22 cellular contexts compared by ENCODE assay signal in the genomic region with DNA sequence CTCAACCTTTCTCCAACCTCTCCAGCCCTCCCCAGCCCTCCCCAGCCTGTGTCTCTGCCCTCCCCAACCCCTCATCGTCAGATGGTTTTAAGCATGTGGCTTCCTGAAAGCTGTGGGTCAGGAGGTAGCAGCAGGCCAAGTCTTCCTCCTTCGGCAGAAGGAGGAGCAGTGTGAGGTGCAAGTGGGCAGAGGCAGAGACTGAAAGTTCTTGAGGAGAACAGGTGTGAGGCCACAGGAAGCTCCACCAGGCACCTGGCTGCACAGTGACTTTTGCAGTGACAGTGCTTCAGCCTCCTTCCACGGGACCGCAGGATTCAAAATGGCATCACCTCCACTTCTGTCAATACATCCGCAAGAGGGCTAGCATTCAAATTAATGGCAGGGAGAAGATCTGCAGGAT.
DNase-seq lines count a peak whose midpoint lies in the region; ATAC-seq and TF ChIP-seq lines count a peak whose summit lies in the region.
"Had no signal": no experiment of that assay in that cellular context is flagged by ENCODE, and none has a peak within 500 bp of the region (broad histone marks: within the 10 kb centered on the region; RNA-seq: fewer than 3 reads in every experiment).

No MANE protein-coding gene starts in this region.

- H3K4ac ChIP-seq in trophoblast cell (ENCODE audit: low read depth, low read length), result no peak overlapping the region

- H3K79me1 ChIP-seq in trophoblast cell (ENCODE audit: low read length), result no peaks in the 10 kb centered on the region

- peaks cover 35% of the 10 kb centered on the region for H3K4me1 Mint-ChIP-seq in activated T-cell treated with anti-CD3 and anti-CD28 coated beads, Interleukin-2, amount 50 U/mL, for 4 hours (ENCODE audit: low read depth)
- H3K4me1 Mint-ChIP-seq in activated T-cell treated with anti-CD3 and anti-CD28 coated beads, Interleukin-2, amount 50 U/mL, for 72 hours (ENCODE audit: low read depth), result peaks cover 42% of the 10 kb centered on the region

- no peaks in the 10 kb centered on the region for H4K20me1 ChIP-seq in Loucy (ENCODE audit: insufficient read depth, low read length, poor library complexity, severe bottlenecking)
- H4K20me1 ChIP-seq: BLaER1 treated with 17β-estradiol and CSF1 and Interleukin-3, amounts not matched to agents 10 nM and 100 nM had no signal

- no peak overlapping the region for H4K12ac ChIP-seq in trophoblast cell (ENCODE audit: low read depth, low read length)

- no peak overlapping the region for H4K91ac ChIP-seq in trophoblast cell (ENCODE audit: low read depth, low read length)

- H3K79me2 ChIP-seq in Loucy (ENCODE audit: insufficient read depth, low read length), result no peaks in the 10 kb centered on the region
- H3K79me2 ChIP-seq in trophoblast cell (ENCODE audit: control insufficient read depth, insufficient read depth, low read length, poor library complexity), result no peaks in the 10 kb centered on the region

- H3K27ac ChIP-seq in trophoblast cell (ENCODE audit: low read depth, low read length), result no peak overlapping the region
- H3K27ac ChIP-seq in foreskin keratinocyte, result no peak overlapping the region
- H3K27ac ChIP-seq: adrenal gland; BLaER1 treated with 17β-estradiol and CSF1 and Interleukin-3, amounts not matched to agents 10 nM and 100 nM; breast epithelium; gastrocnemius medialis had no signal

- no peak overlapping the region for H3K27ac Mint-ChIP-seq in activated T-cell treated with anti-CD3 and anti-CD28 coated beads, Interleukin-2, amount 50 U/mL, for 72 hours
- H3K27ac Mint-ChIP-seq: nephron had no signal

- no peak overlapping the region for H2BK120ac ChIP-seq in trophoblast cell (ENCODE audit: insufficient read depth, low read length, poor library complexity)

- intact Hi-C loops in left ventricle myocardium superior (cut with micrococcal nuclease), result no loop called here

- H3K18ac ChIP-seq in trophoblast cell (ENCODE audit: low read length), result no peak overlapping the region

- H3F3A ChIP-seq in Loucy (ENCODE audit: low read depth), result no peaks in the 10 kb centered on the region

- no peak overlapping the region for H2BK5ac ChIP-seq in trophoblast cell (ENCODE audit: low read depth, low read length, poor library complexity)

- no peaks in the 10 kb centered on the region for H3K9me2 ChIP-seq in Loucy (replicated peaks; ENCODE audit: low read depth, low read length)

- H2AK5ac ChIP-seq in trophoblast cell (ENCODE audit: low read length), result no peak overlapping the region

- no peaks in the 10 kb centered on the region for H3K9me3 Mint-ChIP-seq in activated T-cell treated with anti-CD3 and anti-CD28 coated beads, Interleukin-2, amount 50 U/mL, for 4 hours
- no peaks in the 10 kb centered on the region for H3K9me3 Mint-ChIP-seq in activated T-cell treated with anti-CD3 and anti-CD28 coated beads, Interleukin-2, amount 50 U/mL, for 72 hours
- H3K9me3 Mint-ChIP-seq: nephron had no signal

- H3K9ac ChIP-seq in Loucy (ENCODE audit: low read depth, low read length, poor library complexity, severe bottlenecking) (peak overlapping the region; percentile 35), trophoblast cell (ENCODE audit: low read length) (no peak overlapping the region)
- H3K9ac ChIP-seq: BLaER1 treated with 17β-estradiol and CSF1 and Interleukin-3, amounts not matched to agents 10 nM and 100 nM had no signal

- H2BK12ac ChIP-seq in trophoblast cell (ENCODE audit: low read length), result no peak overlapping the region

- H3K27me3 ChIP-seq in Loucy (ENCODE audit: insufficient read depth, low read length, poor library complexity, severe bottlenecking), result no peaks in the 10 kb centered on the region
- H3K27me3 ChIP-seq in trophoblast cell (ENCODE audit: insufficient read depth, low read length), result no peaks in the 10 kb centered on the region
- H3K27me3 ChIP-seq in foreskin keratinocyte, result peaks cover 55% of the 10 kb centered on the region
- H3K27me3 ChIP-seq: adrenal gland; BLaER1 treated with 17β-estradiol and CSF1 and Interleukin-3, amounts not matched to agents 10 nM and 100 nM had no signal

- no peak for ATAC-seq in activated T-cell treated with anti-CD3 and anti-CD28 coated beads, Interleukin-2, amount 50 U/mL, for 4 hours
- peak; percentile 59 to 62 for ATAC-seq in activated T-cell treated with anti-CD3 and anti-CD28 coated beads, Interleukin-2, amount 50 U/mL, for 72 hours (replicated peaks in 1 of 2)
- no peak for ATAC-seq in foreskin keratinocyte
- ATAC-seq in left ventricle myocardium superior, result no peak
- ATAC-seq: gastrocnemius medialis had no signal

- peaks cover 2% of the 10 kb centered on the region for H3K27me3 Mint-ChIP-seq in activated T-cell treated with anti-CD3 and anti-CD28 coated beads, Interleukin-2, amount 50 U/mL, for 4 hours (ENCODE audit: low read depth)
- peaks cover 15% of the 10 kb centered on the region for H3K27me3 Mint-ChIP-seq in activated T-cell treated with anti-CD3 and anti-CD28 coated beads, Interleukin-2, amount 50 U/mL, for 72 hours (ENCODE audit: low read depth)

- no CpG with 5 or more reads among the region's 5 CpGs for WGBS in trophoblast cell (ENCODE audit: extremely low coverage, insufficient coverage, insufficient read length)

- H4K8ac ChIP-seq in trophoblast cell (ENCODE audit: low read depth, low read length), result no peak overlapping the region

- no peak overlapping the region for H3K14ac ChIP-seq in trophoblast cell (ENCODE audit: low read length)

- H3K36me3 ChIP-seq in Loucy (ENCODE audit: insufficient read depth, low read length) (no peaks in the 10 kb centered on the region), trophoblast cell (ENCODE audit: control insufficient read depth in 1 of 2, insufficient read depth in 2 of 2, low read length in 2 of 2) (no peaks in the 10 kb centered on the region)
- H3K36me3 ChIP-seq: adrenal gland; BLaER1 treated with 17β-estradiol and CSF1 and Interleukin-3, amounts not matched to agents 10 nM and 100 nM; breast epithelium; gastrocnemius medialis had no signal

- DNase-seq in activated T-cell treated with anti-CD3 and anti-CD28 coated beads, Interleukin-2, amount 50 U/mL, for 4 hours, result no peak
- DNase-seq in activated T-cell treated with anti-CD3 and anti-CD28 coated beads, Interleukin-2, amount 50 U/mL, for 1 hour, result no peak
- DNase-seq in activated T-cell treated with anti-CD3 and anti-CD28 coated beads, Interleukin-2, amount 50 U/mL, for 72 hours, result peak; percentile 19 to 23
- DNase-seq in trophoblast cell (no peak), foreskin keratinocyte (no peak), left ventricle myocardium superior (no peak), SHP77 treated with DMSO at 0.1 percent for 48 hours (lab: John Stamatoyannopoulos, UW) (no peak)
- DNase-seq: adrenal gland, dermis blood vessel endothelial cell, DMS153, erythroblast, gastrocnemius medialis, H7, mesendoderm, NCI-H1436, NCI-H526, posterior cingulate gyrus, SIG-M5 had no signal

- TF ChIP-seq CTCF in Loucy (conservative IDR thresholded peaks at IDR 0.05; ENCODE audit: low read length) (no peak), foreskin keratinocyte (conservative IDR thresholded peaks at IDR 0.05) (no peak)

- peaks cover 76% of the 10 kb centered on the region for H3K4me1 ChIP-seq in Loucy (ENCODE audit: insufficient read depth, low read length, poor library complexity, severe bottlenecking)
- H3K4me1 ChIP-seq in trophoblast cell (ENCODE audit: control insufficient read depth in 1 of 2, insufficient read depth in 2 of 2, low read length in 2 of 2), result peaks cover 0 to 2% of the 10 kb centered on the region in 2 experiments
- H3K4me1 ChIP-seq in foreskin keratinocyte, result no peaks in the 10 kb centered on the region
- H3K4me1 ChIP-seq: adrenal gland, breast epithelium, gastrocnemius medialis had no signal

- H2AFZ ChIP-seq in Loucy (ENCODE audit: low read length), result 0 out of 2 replicates have a peak overlapping the region, but pooled peaks have one; percentile 3
- no peak overlapping the region for H2AFZ ChIP-seq in trophoblast cell (ENCODE audit: insufficient read depth, low read length, poor library complexity)

- peak overlapping the region; percentile 55 for H3K4me2 ChIP-seq in Loucy (ENCODE audit: low read depth, low read length, poor library complexity, severe bottlenecking)
- H3K4me2 ChIP-seq in trophoblast cell (ENCODE audit: low read length), result no peak overlapping the region

- peak overlapping the region; percentile 39 for H3K4me3 Mint-ChIP-seq in activated T-cell treated with anti-CD3 and anti-CD28 coated beads, Interleukin-2, amount 50 U/mL, for 4 hours
- H3K4me3 Mint-ChIP-seq in activated T-cell treated with anti-CD3 and anti-CD28 coated beads, Interleukin-2, amount 50 U/mL, for 72 hours, result peak overlapping the region; percentile 35 to 57
- H3K4me3 Mint-ChIP-seq: nephron had no signal

- H3K4me3 ChIP-seq in Loucy (ENCODE audit: low read length, poor library complexity, severe bottlenecking), result peak overlapping the region; percentile 29
- peak overlapping the region; percentile 8 for H3K4me3 ChIP-seq in trophoblast cell (ENCODE audit: low read depth, low read length)
- H3K4me3 ChIP-seq: adrenal gland; BLaER1 treated with 17β-estradiol and CSF1 and Interleukin-3, amounts not matched to agents 10 nM and 100 nM; breast epithelium; gastrocnemius medialis had no signal

- no peaks in the 10 kb centered on the region for H3K36me3 Mint-ChIP-seq in activated T-cell treated with anti-CD3 and anti-CD28 coated beads, Interleukin-2, amount 50 U/mL, for 4 hours (ENCODE audit: insufficient read depth)
- no peaks in the 10 kb centered on the region for H3K36me3 Mint-ChIP-seq in activated T-cell treated with anti-CD3 and anti-CD28 coated beads, Interleukin-2, amount 50 U/mL, for 72 hours (ENCODE audit: insufficient read depth in 2 of 2)

- no peaks in the 10 kb centered on the region for H3K9me3 ChIP-seq in Loucy (ENCODE audit: insufficient read depth, low read depth, low read length)
- H3K9me3 ChIP-seq in trophoblast cell (ENCODE audit: insufficient read depth, low read depth, low read length), result no peaks in the 10 kb centered on the region
- H3K9me3 ChIP-seq: adrenal gland; BLaER1 treated with 17β-estradiol and CSF1 and Interleukin-3, amounts not matched to agents 10 nM and 100 nM; breast epithelium; gastrocnemius medialis had no signal

- H3K23ac ChIP-seq in trophoblast cell (ENCODE audit: low read length), result no peak overlapping the region

Comparison
In these comparisons a context has a peak if more than half of its experiments do, and no peak if none do; other contexts are left out.
1. ATAC-seq: peak in activated T-cell treated with anti-CD3 and anti-CD28 coated beads, Interleukin-2, amount 50 U/mL, for 72 hours (2 of 2); none in activated T-cell treated with anti-CD3 and anti-CD28 coated beads, Interleukin-2, amount 50 U/mL, for 4 hours (0 of 2), foreskin keratinocyte (single experiment) and left ventricle myocardium superior (single experiment).
2. DNase-seq: peak in activated T-cell treated with anti-CD3 and anti-CD28 coated beads, Interleukin-2, amount 50 U/mL, for 72 hours (2 of 2); none in activated T-cell treated with anti-CD3 and anti-CD28 coated beads, Interleukin-2, amount 50 U/mL, for 4 hours (single experiment), activated T-cell treated with anti-CD3 and anti-CD28 coated beads, Interleukin-2, amount 50 U/mL, for 1 hour (single experiment), trophoblast cell (0 of 2), foreskin keratinocyte (0 of 2), left ventricle myocardium superior (single experiment) and SHP77 treated with DMSO at 0.1 percent for 48 hours (single experiment).